1 cellular context compared by ENCODE assay signal in genomic region chr1:118992868-118993711, GRCh38.
TF ChIP-seq lines count a peak whose summit lies in the region.

No MANE protein-coding gene starts in this region.

TF ChIP-seq in H1, 55 proteins besides CTCF, POLR2A, EP300 and RAD21:
- TF ChIP-seq CHD1 (IDR thresholded peaks at IDR 0.05; ENCODE audit: low read depth, low read length) (no peak), RNF2 (IDR thresholded peaks at IDR 0.05; ENCODE audit: borderline replicate concordance, low read depth, low read length, missing control alignments, poor library complexity, severe bottlenecking) (peak; percentile 87), EGR1 (IDR thresholded peaks at IDR 0.05; ENCODE audit: borderline replicate concordance, low read depth, low read length) (no peak), E2F6 (IDR thresholded peaks at IDR 0.05) (peak; percentile 89), MAX (IDR thresholded peaks at IDR 0.05) (peak; percentile 92), CTBP2 (IDR thresholded peaks at IDR 0.05; ENCODE audit: borderline replicate concordance, insufficient read depth, insufficient read length, low read length) (peak; percentile 65), EZH2 (IDR thresholded peaks at IDR 0.05; ENCODE audit: low read depth, low read length, severe bottlenecking) (peak; percentile 99), SUZ12 (IDR thresholded peaks at IDR 0.05; ENCODE audit: low read length) (peak; percentile 100), ASH2L (IDR thresholded peaks at IDR 0.05; ENCODE audit: low read length) (peak; percentile 18), RBBP5 (IDR thresholded peaks at IDR 0.05; ENCODE audit: borderline replicate concordance, low read depth, low read length) (no peak; the same call in 1 of the 2 replicates), KDM1A (IDR thresholded peaks at IDR 0.05; ENCODE audit: borderline replicate concordance, low read length) (no peak), HDAC6 (IDR thresholded peaks at IDR 0.05; ENCODE audit: low read depth, low read length) (no peak), SP1 (IDR thresholded peaks at IDR 0.05; ENCODE audit: low read depth, low read length) (0 out of 2 replicates have a peak, but pooled peaks have one; percentile 1)
